Comparison of ENCODE assay signal across 8 cellular contexts in genomic region chr22:29072979-29073617, GRCh38. TPM values are rescaled to one million over a fixed set of nuclear protein-coding genes. Genes with fewer than 3 reads are reported as not detected.
DNase-seq lines count a peak whose midpoint lies in the region; ATAC-seq and TF ChIP-seq lines count a peak whose summit lies in the region.

KREMEN1 (plus strand) TSS chr22:29073035; CDS start chr22:29073131, 96 bp downstream.

- peak within 1 kb of the TSS; percentile 57 for H4K8ac ChIP-seq in neuronal stem cell (ENCODE audit: low read depth, low read length)

- no peak within 1 kb of the TSS for H3K27ac ChIP-seq in OCI-LY7 (ENCODE audit: low read depth, low read length, poor library complexity, severe bottlenecking)
- peak within 1 kb of the TSS; percentile 66 to 76 (median 70) for H3K27ac ChIP-seq in esophagus muscularis mucosa (replicated peaks in 1 of 4)
- H3K27ac ChIP-seq in neuronal stem cell (replicated peaks; ENCODE audit: low read length): no peak within 1 kb of the TSS

- WGBS in esophagus muscularis mucosa: no CpG with 5 or more reads among the region's 76 CpGs
- WGBS in neuronal stem cell (ENCODE audit: extremely low coverage in 2 of 2, insufficient read length in 2 of 2, insufficient replicate concordance in 1 of 2), 2 donors: no CpG with 5 or more reads among the region's 76 CpGs

- H3K79me2 ChIP-seq in OCI-LY7 (ENCODE audit: insufficient read depth, low read depth, low read length): no peaks in the 10 kb centered on the region

- H2BK12ac ChIP-seq in neuronal stem cell (ENCODE audit: low read length): no peak within 1 kb of the TSS

- H3K4me2 ChIP-seq in OCI-LY7 (ENCODE audit: low read length): peak within 1 kb of the TSS; percentile 46; the same call in 1 of the 2 replicates
- peak within 1 kb of the TSS; percentile 87 for H3K4me2 ChIP-seq in neuronal stem cell (ENCODE audit: insufficient read depth, low read length, poor library complexity, severe bottlenecking)

- no peak for TF ChIP-seq POLR2A in esophagus muscularis mucosa (IDR thresholded peaks at IDR 0.05; ENCODE audit: low read depth)

- POLR2A ChIA-PET in OCI-LY7 (lab: Charles Lee): no interaction called here

- H3K4me1 ChIP-seq in OCI-LY7 (ENCODE audit: insufficient read depth, low read length, poor library complexity, severe bottlenecking): no peaks in the 10 kb centered on the region
- peaks cover 23 to 36% (median 31%) of the 10 kb centered on the region in 4 donors for H3K4me1 ChIP-seq in esophagus muscularis mucosa
- peaks cover 7 to 10% of the 10 kb centered on the region in 2 donors for H3K4me1 ChIP-seq in neuronal stem cell (ENCODE audit: control insufficient read depth in 2 of 2, insufficient read depth in 1 of 2, low read depth in 1 of 2, low read length in 2 of 2)

- peak within 1 kb of the TSS; percentile 92 for H3K18ac ChIP-seq in neuronal stem cell (ENCODE audit: low read length)

- H4K91ac ChIP-seq in neuronal stem cell (ENCODE audit: low read depth, low read length, poor library complexity): no peak within 1 kb of the TSS

- H3K9ac ChIP-seq in neuronal stem cell (ENCODE audit: low read depth, low read length, poor library complexity): peak within 1 kb of the TSS; percentile 72

- peak within 1 kb of the TSS; percentile 47 for H3K4me3 ChIP-seq in GM12875 (ENCODE audit: low read depth, low read length)
- H3K4me3 ChIP-seq in OCI-LY7 (ENCODE audit: low read depth, low read length, poor library complexity, severe bottlenecking): no peak within 1 kb of the TSS
- peak within 1 kb of the TSS; percentile 68 to 82 (median 76) for H3K4me3 ChIP-seq in esophagus muscularis mucosa
- peak within 1 kb of the TSS; percentile 79 to 87 for H3K4me3 ChIP-seq in neuronal stem cell (ENCODE audit: low read length in 2 of 2)

- no peaks in the 10 kb centered on the region for H3K79me1 ChIP-seq in neuronal stem cell (ENCODE audit: low read depth, low read length)

- ATAC-seq in HG03469 (IDR thresholded peaks at IDR 0.05; ENCODE audit: unreplicated experiment): no peak

- peaks cover 0 to 15% (median 0%) of the 10 kb centered on the region in 4 donors for H3K27me3 ChIP-seq in esophagus muscularis mucosa
- H3K27me3 ChIP-seq in neuronal stem cell (ENCODE audit: control insufficient read depth in 3 of 3, insufficient read depth in 3 of 3, low read depth in 1 of 3, low read length in 3 of 3): peaks cover 0 to 54% (median 14%) of the 10 kb centered on the region in 3 experiments

- H3K36me3 ChIP-seq in OCI-LY7 (ENCODE audit: insufficient read depth, low read length) (no peaks in the 10 kb centered on the region), esophagus muscularis mucosa (no peaks in the 10 kb centered on the region), neuronal stem cell (replicated peaks in 1 of 2; ENCODE audit: control insufficient read depth in 2 of 2, insufficient read depth in 2 of 2, low read length in 2 of 2) (peaks cover 0 to 14% of the 10 kb centered on the region in 2 donors)

- intact Hi-C loops in OCI-LY7 (cut with micrococcal nuclease; ENCODE audit: unreplicated experiment): no loop called here
- intact Hi-C loops in esophagus muscularis mucosa (cut with DNase I): no loop called here
- intact Hi-C loops in head of caudate nucleus (cut with DNase I): loop anchor here (10.0 kb wide), 1 partner anchor 72 kb away; no protein-coding TSS in a partner anchor

- peak within 1 kb of the TSS; percentile 28 for H3K14ac ChIP-seq in neuronal stem cell (ENCODE audit: low read length)

- no peaks in the 10 kb centered on the region for H4K20me1 ChIP-seq in OCI-LY7 (ENCODE audit: insufficient read depth, low read length)

- no peaks in the 10 kb centered on the region for H3K9me2 ChIP-seq in OCI-LY7 (ENCODE audit: insufficient read depth, low read length)

- BruUV-seq in OCI-LY7 (replicated peaks; lab: Mats Ljungman, UMichigan): no TSS peak

- no peak within 1 kb of the TSS for H3K23ac ChIP-seq in neuronal stem cell (ENCODE audit: low read depth, low read length, poor library complexity)

- no peak within 1 kb of the TSS for H2BK120ac ChIP-seq in neuronal stem cell (ENCODE audit: low read depth, low read length)

- no peak for TF ChIP-seq EP300 in esophagus muscularis mucosa (IDR thresholded peaks at IDR 0.05)

- H2BK15ac ChIP-seq in neuronal stem cell (ENCODE audit: low read length): peak within 1 kb of the TSS; percentile 30

- H2AK5ac ChIP-seq in neuronal stem cell (ENCODE audit: low read depth, low read length): peak within 1 kb of the TSS; percentile 71

- DNase-seq in OCI-LY7 (ENCODE audit: low spot score): no peak
- no peak for DNase-seq in esophagus muscularis mucosa (ENCODE audit: extremely low spot score)
- no peak for DNase-seq in neuronal stem cell (ENCODE audit: low spot score)
- no peak for DNase-seq in head of caudate nucleus
- DNase-seq in AG20443 (ENCODE audit: low spot score): no peak
- DNase-seq in NCI-H2029 (lab: John Stamatoyannopoulos, UW): no peak

- no peak for TF ChIP-seq CTCF in GM12875 (IDR thresholded peaks at IDR 0.05; ENCODE audit: borderline replicate concordance, insufficient read depth, low read depth, low read length)
- TF ChIP-seq CTCF in OCI-LY7 (conservative IDR thresholded peaks at IDR 0.05; ENCODE audit: low read length): no peak
- no peak for TF ChIP-seq CTCF in esophagus muscularis mucosa (IDR thresholded peaks at IDR 0.05)

- CTCF ChIA-PET in OCI-LY7 (lab: Charles Lee; ENCODE audit: unreplicated experiment): no interaction called here

- H2AFZ ChIP-seq in OCI-LY7 (ENCODE audit: low read length) (no peak within 1 kb of the TSS), neuronal stem cell (ENCODE audit: low read length) (peak within 1 kb of the TSS; percentile 86)

- no peak within 1 kb of the TSS for H3K4ac ChIP-seq in neuronal stem cell (ENCODE audit: low read length)

- H3K9me3 ChIP-seq in OCI-LY7 (ENCODE audit: low read length) (no peaks in the 10 kb centered on the region), esophagus muscularis mucosa (no peaks in the 10 kb centered on the region), neuronal stem cell (replicated peaks in 1 of 2; ENCODE audit: control insufficient read depth in 2 of 2, insufficient read depth in 1 of 2, low read depth in 1 of 2, low read length in 2 of 2) (no peaks in the 10 kb centered on the region)

- no peak within 1 kb of the TSS for H2BK5ac ChIP-seq in neuronal stem cell (ENCODE audit: low read length)

RNA-seq across cellular contexts. Expression of gene KREMEN1, which starts in this region (rescaled TPM):
- not detected in 2 replicates for total RNA-seq in OCI-LY7 (2014; rRNA removed; shearing (Covaris generic))
- total RNA-seq in OCI-LY7 (2022) (not detected in 2 replicates), esophagus muscularis mucosa (10 to 100 TPM in 3 of 4 donors, 1 to 10 TPM in 1; 8.7 to 14.6 (median 12.4) TPM)
- polyA plus RNA-seq in neuronal stem cell (2013, experiment 1 of 2): 2.0 TPM
- polyA plus RNA-seq in neuronal stem cell (2013, experiment 2 of 2): 2.2 TPM

Comparison
In these comparisons a context has a peak if more than half of its experiments do, and no peak if none do; other contexts are left out.
1. RNA of gene KREMEN1 (total RNA-seq): 8.7 to 14.6 TPM in esophagus muscularis mucosa; not detected in OCI-LY7; every median in the first group is over 4 times any median in the second.
2. H3K27ac ChIP-seq: peak in esophagus muscularis mucosa (4 of 4); none in OCI-LY7 (single experiment) and neuronal stem cell (single experiment).